Comparison of ENCODE assay signal across 1 cellular context in the genomic region with DNA sequence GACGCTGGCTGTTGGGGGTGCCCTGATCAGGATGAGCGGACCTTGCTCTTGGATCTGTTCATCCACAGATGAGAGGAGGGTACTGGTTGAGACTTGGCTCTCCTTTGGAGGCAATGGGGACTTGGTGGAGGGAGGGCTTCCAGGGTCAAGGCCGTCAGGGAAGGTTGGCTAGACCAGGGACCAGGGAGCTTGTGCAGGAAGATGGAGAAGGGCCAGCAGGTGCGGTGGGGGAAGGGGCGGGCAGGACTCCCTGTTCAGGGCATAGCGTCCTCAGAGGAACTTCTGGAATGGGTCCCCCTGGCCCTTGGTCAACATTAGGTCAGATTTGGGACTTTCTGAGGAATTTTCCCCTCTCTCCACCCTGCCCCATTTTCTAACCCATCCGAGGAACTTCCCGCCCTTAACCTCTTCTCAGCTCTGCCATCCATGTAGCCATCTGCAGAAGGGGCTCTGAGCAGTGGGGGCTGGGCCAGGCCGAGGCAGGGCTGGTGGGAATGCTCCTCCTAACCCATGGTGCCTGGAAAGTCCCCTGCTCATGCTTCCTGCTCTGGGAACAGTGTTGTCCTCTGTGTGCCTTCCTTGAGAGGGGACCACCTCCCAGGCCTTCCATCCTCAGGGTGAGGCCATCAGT.
TF ChIP-seq lines count a peak whose summit lies in the region.

No MANE protein-coding gene starts in this region.

TF ChIP-seq in IMR-90, 13 proteins besides CTCF, POLR2A, EP300 and RAD21:
- TF ChIP-seq RCOR1 (IDR thresholded peaks at IDR 0.05; ENCODE audit: insufficient replicate concordance, low read length) (no peak), RFX5 (IDR thresholded peaks at IDR 0.05; ENCODE audit: low read depth, low read length) (no peak)
